Comparison of ENCODE assay signal across 13 cellular contexts in genomic region chr9:134215395-134215708, GRCh38. TPM values are rescaled to one million over a fixed set of nuclear protein-coding genes. Genes with fewer than 3 reads are reported as not detected.
DNase-seq lines count a peak whose midpoint lies in the region; TF ChIP-seq lines count a peak whose summit lies in the region.
"Had no signal": no experiment of that assay in that cellular context is flagged by ENCODE, and none has a peak within 500 bp of the region (broad histone marks: within the 10 kb centered on the region; RNA-seq: fewer than 3 reads in every experiment).

No MANE protein-coding gene starts in this region.

- H3K27ac ChIP-seq in SJSA1 (peak overlapping the region; percentile 51), mucosa of rectum (ENCODE audit: low read depth in 2 of 2, low read length in 2 of 2) (peak overlapping the region; percentile 74 to 76), temporal lobe (ENCODE audit: low read depth, low read length) (peak overlapping the region; percentile 93)
- H3K27ac ChIP-seq: WERI-Rb-1 had no signal

- no peak overlapping the region for H3K4me3 ChIP-seq in SJSA1
- H3K4me3 ChIP-seq in mucosa of rectum (ENCODE audit: low read length in 2 of 2) = no peak overlapping the region

- TF ChIP-seq CTCF in endothelial cell (IDR thresholded peaks at IDR 0.05; ENCODE audit: unreplicated experiment) (no peak), GM10266 (IDR thresholded peaks at IDR 0.05; ENCODE audit: control insufficient read depth, insufficient read depth, low read depth, missing control alignments) (no peak)

- peaks cover 10% of the 10 kb centered on the region for H3K4me1 Mint-ChIP-seq in endothelial cell (ENCODE audit: unreplicated experiment)

- no peaks in the 10 kb centered on the region for H3K27me3 ChIP-seq in SJSA1 (replicated peaks)
- no peaks in the 10 kb centered on the region for H3K27me3 ChIP-seq in mucosa of rectum (ENCODE audit: control insufficient read depth in 2 of 2, insufficient read depth in 2 of 2, low read length in 2 of 2)

- H3K4me3 Mint-ChIP-seq in endothelial cell (ENCODE audit: unreplicated experiment) = no peak overlapping the region
- H3K4me3 Mint-ChIP-seq: CD8-positive, alpha-beta T cell had no signal

- DNase-seq in SJSA1 (ENCODE audit: low read depth in 1 of 2, low spot score in 2 of 2) (no peak), endothelial cell (ENCODE audit: low spot score) (no peak), GM10266 (ENCODE audit: extremely low spot score) (no peak), NOMO-1 treated with dmso at 0.1 percent for 144 hours (lab: John Stamatoyannopoulos, UW; ENCODE audit: unreplicated experiment) (no peak), GOT3 (lab: John Stamatoyannopoulos, UW) (no peak)
- DNase-seq: activated T-cell treated with anti-CD3 and anti-CD28 coated beads, Interleukin-2, amount 50 U/mL, for 1 hour; NCI-H226; stimulated activated CD4-positive, alpha-beta T cell treated with anti-CD3 and anti-CD28 coated beads, Interleukin-15, amount 100 ng/mL, for 24 hours; WERI-Rb-1 had no signal

- H3K9ac ChIP-seq in mucosa of rectum (ENCODE audit: low read depth in 1 of 2, low read length in 2 of 2) = peak overlapping the region in 1 of 2 donors; percentile 42

- H3K27ac Mint-ChIP-seq in endothelial cell (ENCODE audit: unreplicated experiment) = peak overlapping the region; percentile 86
- H3K27ac Mint-ChIP-seq: CD8-positive, alpha-beta T cell had no signal

- H3K4me1 ChIP-seq in SJSA1 (replicated peaks) = peaks cover 33% of the 10 kb centered on the region
- peaks cover 4 to 8% of the 10 kb centered on the region in 2 donors for H3K4me1 ChIP-seq in mucosa of rectum (ENCODE audit: control insufficient read depth in 2 of 2, insufficient read depth in 2 of 2, low read length in 2 of 2)

- H3K36me3 Mint-ChIP-seq in endothelial cell (ENCODE audit: low read depth, unreplicated experiment) = no peaks in the 10 kb centered on the region
- H3K36me3 Mint-ChIP-seq: CD8-positive, alpha-beta T cell had no signal

- H3K36me3 ChIP-seq in SJSA1 = no peaks in the 10 kb centered on the region
- H3K36me3 ChIP-seq in mucosa of rectum (ENCODE audit: control insufficient read depth in 2 of 2, insufficient read depth in 2 of 2, low read length in 2 of 2) = no peaks in the 10 kb centered on the region
- H3K36me3 ChIP-seq: WERI-Rb-1 had no signal

- peaks cover 7% of the 10 kb centered on the region for H3K27me3 Mint-ChIP-seq in endothelial cell (ENCODE audit: unreplicated experiment)

- H3K9me3 Mint-ChIP-seq in endothelial cell (ENCODE audit: unreplicated experiment) = no peaks in the 10 kb centered on the region
- H3K9me3 Mint-ChIP-seq: CD8-positive, alpha-beta T cell had no signal

- H3K9me3 ChIP-seq in SJSA1 (replicated peaks) (no peaks in the 10 kb centered on the region; the same call in 1 of the 2 replicates), mucosa of rectum (ENCODE audit: control insufficient read depth in 2 of 2, low read length in 2 of 2) (peaks cover 4 to 6% of the 10 kb centered on the region in 2 donors)

RNA-seq across cellular contexts. Expression of gene RNU6ATAC, which starts 51.0 kb away (rescaled TPM):
- not detected in 2 replicates for total RNA-seq in SJSA1 (2014; rRNA removed; shearing (Covaris generic))
- 140 TPM for total RNA-seq in endothelial cell (ENCODE audit: unreplicated experiment)
- total RNA-seq in temporal lobe = under 0.01 TPM
- total RNA-seq: myocyte had no signal

Comparison
In these comparisons a context has a peak if more than half of its experiments do, and no peak if none do; other contexts are left out.
1. RNA of gene RNU6ATAC, which starts 51.0 kb away (total RNA-seq): 140 TPM in endothelial cell (single experiment); not detected in SJSA1 and under 0.01 TPM in temporal lobe (single experiment); every median in the first group is over 100 times any median in the second.
2. Peak in every context shown above with its lines, with median percentiles within 50 percentile points of each other: H3K27ac ChIP-seq.